18 cellular contexts compared by ENCODE assay signal in the genomic region with DNA sequence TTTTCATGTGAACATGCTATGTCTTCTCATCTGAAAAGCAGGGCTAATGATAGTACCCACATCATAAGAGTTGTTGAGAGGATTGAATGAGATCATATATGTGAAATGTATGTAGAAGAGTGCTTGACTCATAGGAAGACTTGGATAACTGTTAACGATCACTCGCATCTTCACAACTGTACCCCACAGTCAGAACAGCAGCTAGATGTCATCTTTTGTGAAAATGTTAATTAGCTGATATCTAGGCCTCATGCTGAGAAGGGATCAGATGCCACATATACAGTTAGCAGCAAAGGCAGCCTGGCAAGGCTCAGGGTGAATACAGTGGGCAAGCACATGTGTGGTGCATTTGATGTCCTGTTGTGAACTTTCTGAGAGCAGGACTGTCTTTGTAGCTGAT. TPM values are rescaled to one million over a fixed set of nuclear protein-coding genes. Genes with fewer than 3 reads are reported as not detected.
DNase-seq lines count a peak whose midpoint lies in the region; ATAC-seq and TF ChIP-seq lines count a peak whose summit lies in the region.
"Had no signal": no experiment of that assay in that cellular context is flagged by ENCODE, and none has a peak within 500 bp of the region (broad histone marks: within the 10 kb centered on the region; RNA-seq: fewer than 3 reads in every experiment).

No MANE protein-coding gene starts in this region.

- no peaks in the 10 kb centered on the region for H3K36me3 ChIP-seq in GM06990 (ENCODE audit: control insufficient read depth, insufficient read depth, low read length)
- H3K36me3 ChIP-seq in IMR-90 (ENCODE audit: control insufficient read depth, insufficient read depth, low read length), result peaks cover 6% of the 10 kb centered on the region
- no peaks in the 10 kb centered on the region for H3K36me3 ChIP-seq in mesendoderm (ENCODE audit: control insufficient read depth, insufficient read depth, low read length)
- H3K36me3 ChIP-seq in WERI-Rb-1, result peaks cover 4% of the 10 kb centered on the region; the same call in 1 of the 2 replicates

- no peaks in the 10 kb centered on the region for H3K36me3 Mint-ChIP-seq in activated CD4-positive, alpha-beta T cell treated with anti-CD3 and anti-CD28 coated beads for 36 hours (ENCODE audit: low read depth)

- H4K20me1 ChIP-seq in IMR-90 (ENCODE audit: insufficient read depth, low read length), result 0 out of 2 replicates have a peak, but pooled peaks cover 4% of the 10 kb centered on the region
- H4K20me1 ChIP-seq: BLaER1 had no signal

- H3K9me3 Mint-ChIP-seq in activated CD4-positive, alpha-beta T cell treated with anti-CD3 and anti-CD28 coated beads for 36 hours (ENCODE audit: low read depth), result no peaks in the 10 kb centered on the region
- H3K9me3 Mint-ChIP-seq: CD8-positive, alpha-beta memory T cell had no signal

- no TSS peak for BruUV-seq in IMR-90 (replicated peaks; lab: Mats Ljungman, UMichigan)

- no peak overlapping the region for H3K27ac ChIP-seq in IMR-90 (ENCODE audit: insufficient read depth, low read length)
- H3K27ac ChIP-seq in mesendoderm (ENCODE audit: low read depth, low read length), result no peak overlapping the region
- H3K27ac ChIP-seq in WERI-Rb-1, result no peak overlapping the region
- H3K27ac ChIP-seq: BLaER1, HL-60 had no signal

- H3K4me3 ChIP-seq in GM06990 (replicated peaks; ENCODE audit: low read depth, low read length) (no peak overlapping the region), IMR-90 (ENCODE audit: insufficient read depth, low read depth, low read length) (no peak overlapping the region), mesendoderm (ENCODE audit: low read length) (no peak overlapping the region), WERI-Rb-1 (ENCODE audit: low read depth, low read length) (no peak overlapping the region)
- H3K4me3 ChIP-seq: BLaER1 had no signal

- intact Hi-C loops in activated CD4-positive, alpha-beta T cell treated with anti-CD3 and anti-CD28 coated beads for 36 hours (cut with DNase I, micrococcal nuclease), result no loop called here
- intact Hi-C loops in IMR-90 (cut with micrococcal nuclease), result no loop called here

- TF ChIP-seq CTCF in GM06990 (IDR thresholded peaks at IDR 0.05; ENCODE audit: insufficient read depth, low read length, poor library complexity, severe bottlenecking), result no peak
- no peak for TF ChIP-seq CTCF in IMR-90 (conservative IDR thresholded peaks at IDR 0.05; ENCODE audit: low read depth, low read length)
- no peak for TF ChIP-seq CTCF in WERI-Rb-1 (IDR thresholded peaks at IDR 0.05; ENCODE audit: low read depth, low read length)
- TF ChIP-seq CTCF in GM20000 (IDR thresholded peaks at IDR 0.05; ENCODE audit: extremely low read depth, missing control alignments), result no peak

- no peak for DNase-seq in activated CD4-positive, alpha-beta T cell treated with anti-CD3 and anti-CD28 coated beads for 36 hours
- no peak for DNase-seq in activated CD4-positive, alpha-beta T cell treated with anti-CD3 and anti-CD28 coated beads for 48 hours
- DNase-seq in GM06990 (ENCODE audit: extremely low read depth, insufficient read length) (peak; percentile 34), IMR-90 (no peak), mesendoderm (peak; percentile 33), WERI-Rb-1 (no peak), GM20000 (ENCODE audit: low spot score) (no peak)
- DNase-seq: CD8-positive, alpha-beta memory T cell; GDM1; HCEC 1CT; NCI-H1105 treated with DMSO at 0.1 percent for 48 hours; NCI-H187 treated with DMSO at 0.1 percent for 48 hours; NCI-H510A; NCI-H82; PC-3 had no signal

- no peak overlapping the region for H2BK120ac ChIP-seq in IMR-90 (ENCODE audit: low read depth, low read length)
- no peak overlapping the region for H2BK120ac ChIP-seq in mesendoderm (ENCODE audit: low read depth, low read length)

- H3K4me2 ChIP-seq in IMR-90 (ENCODE audit: low read depth, low read length), result no peak overlapping the region
- no peak overlapping the region for H3K4me2 ChIP-seq in mesendoderm (ENCODE audit: low read length)
- H3K4me2 ChIP-seq: BLaER1 had no signal

- H3K27me3 ChIP-seq in GM06990 (replicated peaks; ENCODE audit: control insufficient read depth, insufficient read depth, low read length) (no peaks in the 10 kb centered on the region), IMR-90 (ENCODE audit: control insufficient read depth, insufficient read depth, low read length) (no peaks in the 10 kb centered on the region), mesendoderm (ENCODE audit: insufficient read depth, low read length, poor library complexity) (no peaks in the 10 kb centered on the region), WERI-Rb-1 (ENCODE audit: insufficient read depth, low read depth, severe bottlenecking) (no peaks in the 10 kb centered on the region)
- H3K27me3 ChIP-seq: BLaER1 had no signal

- WGBS in IMR-90 (ENCODE audit: extremely low coverage in 2 of 2, insufficient read length in 1 of 2), 2 experiments, result no CpG with 5 or more reads among the region's 2 CpGs
- WGBS in mesendoderm (ENCODE audit: extremely low coverage, insufficient coverage, low lambda C conversion rate), result no CpG with 5 or more reads among the region's 2 CpGs

- H4K5ac ChIP-seq in IMR-90 (ENCODE audit: low read depth, low read length) (peak overlapping the region; percentile 44; the same call in 1 of the 2 replicates), mesendoderm (ENCODE audit: low read length) (no peak overlapping the region)

- H3K4me1 ChIP-seq in IMR-90 (ENCODE audit: control insufficient read depth, insufficient read depth, low read length) (peaks cover 2% of the 10 kb centered on the region; the same call in 1 of the 2 replicates), mesendoderm (ENCODE audit: control insufficient read depth, low read depth, low read length) (peaks cover 5% of the 10 kb centered on the region)
- H3K4me1 ChIP-seq: BLaER1 had no signal

- H3K23ac ChIP-seq in IMR-90 (ENCODE audit: low read depth, low read length), result 0 out of 2 replicates have a peak overlapping the region, but pooled peaks have one; percentile 20
- H3K23ac ChIP-seq in mesendoderm (ENCODE audit: low read length), result no peak overlapping the region

- no peak for TF ChIP-seq POLR2A in IMR-90 (IDR thresholded peaks at IDR 0.05; ENCODE audit: low read depth, low read length)

- H2AK9ac ChIP-seq in IMR-90 (replicated peaks; ENCODE audit: low read depth, low read length, poor library complexity), result no peak overlapping the region

- H2BK5ac ChIP-seq in IMR-90 (ENCODE audit: low read depth, low read length, poor library complexity, severe bottlenecking) (no peak overlapping the region), mesendoderm (ENCODE audit: low read length) (no peak overlapping the region)

- no peak overlapping the region for H2AFZ ChIP-seq in IMR-90 (replicated peaks; ENCODE audit: low read length, poor library complexity)

- peak; percentile 64 for ATAC-seq in activated CD4-positive, alpha-beta T cell treated with anti-CD3 and anti-CD28 coated beads for 36 hours
- no peak for ATAC-seq in IMR-90 (ENCODE audit: low read depth)
- no peak for ATAC-seq in HG03280 (IDR thresholded peaks at IDR 0.05; ENCODE audit: unreplicated experiment)
- ATAC-seq: PC-3 had no signal

- TF ChIP-seq RAD21 in IMR-90 (IDR thresholded peaks at IDR 0.05; ENCODE audit: low read length), result no peak

- POLR2A ChIA-PET in activated CD4-positive, alpha-beta T cell treated with anti-CD3 and anti-CD28 coated beads for 36 hours (lab: Charles Lee), result no interaction called here
- POLR2A ChIA-PET in IMR-90 (lab: Charles Lee; ENCODE audit: unreplicated experiment), result interaction anchor here (0.5 kb wide), 1 partner anchor 123 kb away, joined by 3 read pairs; no protein-coding TSS in a partner anchor

- in situ Hi-C loops in IMR-90 (cut with MboI; ENCODE audit: low sequenced_read_pairs), result no loop called here

- H4K8ac ChIP-seq in IMR-90 (ENCODE audit: low read depth in 2 of 2, low read length in 2 of 2), result no peak overlapping the region
- H4K8ac ChIP-seq in mesendoderm (ENCODE audit: low read depth, low read length), result no peak overlapping the region

- peaks cover 3% of the 10 kb centered on the region for H3K27me3 Mint-ChIP-seq in activated CD4-positive, alpha-beta T cell treated with anti-CD3 and anti-CD28 coated beads for 36 hours
- H3K27me3 Mint-ChIP-seq: CD8-positive, alpha-beta memory T cell had no signal

- H3K27ac Mint-ChIP-seq in activated CD4-positive, alpha-beta T cell treated with anti-CD3 and anti-CD28 coated beads for 36 hours, result no peak overlapping the region

- dilution Hi-C loops in IMR-90 (cut with HindIII; ENCODE audit: low sequenced_read_pairs, unreplicated experiment), result no loop called here

- H3K4me1 Mint-ChIP-seq in activated CD4-positive, alpha-beta T cell treated with anti-CD3 and anti-CD28 coated beads for 36 hours, result peaks cover 7% of the 10 kb centered on the region

- no peak overlapping the region for H2BK20ac ChIP-seq in IMR-90 (ENCODE audit: low read depth, low read length)

- no peak overlapping the region for H3K14ac ChIP-seq in IMR-90 (replicated peaks; ENCODE audit: low read depth, low read length)

- no peak overlapping the region for H4K91ac ChIP-seq in IMR-90 (ENCODE audit: insufficient read depth, low read depth, low read length)

- H3K56ac ChIP-seq in IMR-90 (ENCODE audit: extremely low read depth, insufficient read depth, low read length), result no peak overlapping the region
- H3K56ac ChIP-seq in mesendoderm (ENCODE audit: low read length), result no peak overlapping the region

- H3K9me3 ChIP-seq in IMR-90 (ENCODE audit: control insufficient read depth, insufficient read depth, low read length), result no peaks in the 10 kb centered on the region
- no peaks in the 10 kb centered on the region for H3K9me3 ChIP-seq in WERI-Rb-1 (ENCODE audit: severe bottlenecking)
- H3K9me3 ChIP-seq: BLaER1 had no signal

- H3K18ac ChIP-seq in IMR-90 (ENCODE audit: low read depth, low read length) (no peak overlapping the region), mesendoderm (ENCODE audit: low read length) (no peak overlapping the region)

- H3K79me1 ChIP-seq in IMR-90 (ENCODE audit: low read depth in 1 of 2, low read length in 2 of 2) (peaks cover 39 to 63% of the 10 kb centered on the region in 2 experiments), mesendoderm (ENCODE audit: low read length) (no peaks in the 10 kb centered on the region)

- peaks cover 8% of the 10 kb centered on the region; the same call in 1 of the 2 replicates for H3K9me1 ChIP-seq in IMR-90 (ENCODE audit: insufficient read depth, low read length)

- no peak overlapping the region for H3K4me3 Mint-ChIP-seq in activated CD4-positive, alpha-beta T cell treated with anti-CD3 and anti-CD28 coated beads for 36 hours
- H3K4me3 Mint-ChIP-seq: CD8-positive, alpha-beta memory T cell had no signal

- no peak overlapping the region for H3K9ac ChIP-seq in IMR-90 (ENCODE audit: low read depth, low read length)
- H3K9ac ChIP-seq in mesendoderm (ENCODE audit: low read length), result no peak overlapping the region
- H3K9ac ChIP-seq: BLaER1 had no signal

- no peaks in the 10 kb centered on the region for H3K79me2 ChIP-seq in mesendoderm (ENCODE audit: control insufficient read depth, insufficient read depth, low read length)

- H3K4ac ChIP-seq in IMR-90 (ENCODE audit: low read depth, low read length) (peak overlapping the region; percentile 37; the same call in 1 of the 2 replicates), mesendoderm (ENCODE audit: low read depth, low read length) (no peak overlapping the region)

- CTCF ChIA-PET in activated CD4-positive, alpha-beta T cell treated with anti-CD3 and anti-CD28 coated beads for 36 hours (lab: Charles Lee), result interaction anchor here (1.2 kb wide), 1 partner anchor 9 kb away, joined by 3 read pairs; no protein-coding TSS in a partner anchor
- CTCF ChIA-PET in IMR-90 (lab: Yijun Ruan, JAX), result no interaction called here

- H2BK15ac ChIP-seq in IMR-90 (ENCODE audit: low read depth, low read length) (no peak overlapping the region), mesendoderm (replicated peaks; ENCODE audit: low read depth) (no peak overlapping the region)

- H2AK5ac ChIP-seq in IMR-90 (ENCODE audit: low read depth, low read length) (peak overlapping the region; percentile 2; the same call in 1 of the 2 replicates), mesendoderm (ENCODE audit: low read length) (no peak overlapping the region)

RNA-seq across cellular contexts. Expression of gene MAP3K20, which starts 24.2 kb away (rescaled TPM):
- total RNA-seq in activated CD4-positive, alpha-beta T cell treated with anti-CD3 and anti-CD28 coated beads for 36 hours, result 1 to 10 TPM; 8.1 to 8.4 TPM
- total RNA-seq in IMR-90 (2012; rRNA removed), result 84.4 and 93.0 TPM in 2 replicates
- polyA plus RNA-seq in IMR-90 (2012; rRNA removed), result 22.9 and 27.5 TPM in 2 replicates
- polyA plus RNA-seq in IMR-90 (2012; cell fraction: cytosol; rRNA removed), result 6.0 and 6.1 TPM in 2 replicates
- 2.9 and 14.5 TPM in 2 replicates for polyA plus RNA-seq in IMR-90 (2012; cell fraction: nucleus; rRNA removed; ENCODE audit: low replicate concordance)
- polyA plus RNA-seq in mesendoderm (2013, experiment 1 of 2), result 9.1 TPM
- polyA plus RNA-seq in mesendoderm (2013, experiment 2 of 2), result 9.1 TPM

Comparison
In these comparisons a context has a peak if more than half of its experiments do, and no peak if none do; other contexts are left out.
1. DNase-seq: peak in GM06990 (single experiment) and mesendoderm (single experiment); none in activated CD4-positive, alpha-beta T cell treated with anti-CD3 and anti-CD28 coated beads for 36 hours (single experiment), activated CD4-positive, alpha-beta T cell treated with anti-CD3 and anti-CD28 coated beads for 48 hours (single experiment), IMR-90 (single experiment), WERI-Rb-1 (single experiment) and GM20000 (single experiment).